Comparison of ENCODE assay signal across 8 cellular contexts in the genomic region with DNA sequence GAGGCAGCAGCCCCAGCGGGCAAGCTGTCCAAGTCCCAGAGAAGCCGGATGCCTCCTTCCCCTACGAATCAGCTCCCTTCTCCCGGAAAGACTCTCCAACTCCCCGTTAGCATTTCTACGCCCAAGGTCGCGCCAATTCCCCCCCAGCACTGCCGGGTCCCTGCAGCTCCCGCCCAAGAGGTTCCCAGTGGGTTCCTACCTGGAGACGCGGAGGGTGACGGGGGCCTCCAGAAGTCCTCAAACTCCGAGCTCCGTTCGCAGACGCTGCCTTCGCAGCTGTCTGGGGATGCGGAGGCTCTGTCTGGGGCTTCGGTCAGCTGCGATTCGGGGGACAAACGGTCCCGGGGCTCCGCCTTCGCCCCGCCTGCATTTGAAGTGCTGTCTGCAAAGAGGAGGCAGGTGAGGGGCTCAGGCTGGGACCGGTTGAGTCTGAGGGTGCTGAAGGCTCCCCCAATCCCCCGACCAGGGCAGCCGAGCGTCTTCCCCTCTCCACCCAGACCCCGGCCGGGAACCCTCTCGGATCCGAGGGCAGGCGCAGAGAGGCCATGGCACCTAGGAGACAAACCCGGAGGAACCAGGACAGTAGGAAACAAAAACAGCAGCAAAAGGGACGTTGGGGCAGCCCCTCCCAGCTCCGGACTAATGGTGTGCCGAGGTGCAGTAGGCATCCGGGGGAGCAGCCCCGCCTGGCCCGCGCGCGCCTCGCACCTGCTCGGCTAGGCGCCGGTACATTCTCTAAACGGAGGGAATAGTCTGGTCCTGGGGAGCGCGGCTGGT. TPM values are rescaled to one million over a fixed set of nuclear protein-coding genes. Genes with fewer than 3 reads are reported as not detected.
DNase-seq lines count a peak whose midpoint lies in the region; ATAC-seq and TF ChIP-seq lines count a peak whose summit lies in the region.

No MANE protein-coding gene starts in this region.

- peak overlapping the region; percentile 78 for H3K27ac ChIP-seq in CD8-positive, alpha-beta memory T cell (ENCODE audit: low read depth, low read length)
- H3K27ac ChIP-seq in HL-60 (replicated peaks) (peak overlapping the region; percentile 99), prostate gland (no peak overlapping the region)

- POLR2A ChIA-PET in CD8-positive, alpha-beta memory T cell (lab: Charles Lee), result interaction anchor here (0.6 to 2.7 kb wide), 11 partner anchors 8 to 173 kb away, joined by 3 to 17 read pairs (median 7); no protein-coding TSS in a partner anchor

- CTCF ChIA-PET in CD8-positive, alpha-beta memory T cell (lab: Charles Lee), result interaction anchor here (0.8 to 7.1 kb wide), 13 partner anchors 9 to 182 kb away, joined by 3 to 63 read pairs (median 4); no protein-coding TSS in a partner anchor

- H3K36me3 ChIP-seq in CD8-positive, alpha-beta memory T cell (ENCODE audit: insufficient read depth, low read length), result peaks cover 6% of the 10 kb centered on the region
- H3K36me3 ChIP-seq in prostate gland, result no peaks in the 10 kb centered on the region

- TF ChIP-seq POLR2A in prostate gland (IDR thresholded peaks at IDR 0.05), result no peak

- H3K4me3 Mint-ChIP-seq in CD8-positive, alpha-beta memory T cell, result peak overlapping the region; percentile 90 to 100 (median 93)

- peaks cover 9 to 71% (median 16%) of the 10 kb centered on the region in 3 donors for H3K36me3 Mint-ChIP-seq in CD8-positive, alpha-beta memory T cell

- intact Hi-C loops in prostate gland (cut with DNase I), result no loop called here

- H3K4me1 ChIP-seq in CD8-positive, alpha-beta memory T cell (ENCODE audit: insufficient read depth, low read length), result peaks cover 31% of the 10 kb centered on the region
- peaks cover 17% of the 10 kb centered on the region for H3K4me1 ChIP-seq in prostate gland (replicated peaks)

- 3% methylated on average over 48 of the region's 53 CpGs for WGBS in prostate gland

- H3K9me3 Mint-ChIP-seq in CD8-positive, alpha-beta memory T cell, result no peaks in the 10 kb centered on the region

- peaks cover 0 to 3% of the 10 kb centered on the region in 2 donors for H3K27me3 Mint-ChIP-seq in CD8-positive, alpha-beta memory T cell

- peak overlapping the region; percentile 94 for H3K4me3 ChIP-seq in CD8-positive, alpha-beta memory T cell (ENCODE audit: low read length)
- H3K4me3 ChIP-seq in HL-60 (replicated peaks; ENCODE audit: insufficient read depth, low read length) (peak overlapping the region; percentile 73), fibroblast of the aortic adventitia (ENCODE audit: low read depth, low read length) (peak overlapping the region; percentile 47), prostate gland (peak overlapping the region; percentile 30 to 38)

- no peak for ATAC-seq in HG02840 (IDR thresholded peaks at IDR 0.05; ENCODE audit: low FRiP score, unreplicated experiment)

- H3K27me3 ChIP-seq in CD8-positive, alpha-beta memory T cell (ENCODE audit: insufficient read depth, low read length, poor library complexity, severe bottlenecking), result no peaks in the 10 kb centered on the region
- no peaks in the 10 kb centered on the region for H3K27me3 ChIP-seq in HL-60 (ENCODE audit: insufficient read depth, poor library complexity, severe bottlenecking)
- peaks cover 53% of the 10 kb centered on the region for H3K27me3 ChIP-seq in prostate gland (replicated peaks; ENCODE audit: insufficient read depth)

- H3K4me1 Mint-ChIP-seq in CD8-positive, alpha-beta memory T cell, result peaks cover 42 to 55% (median 46%) of the 10 kb centered on the region in 3 donors

- H3K27ac Mint-ChIP-seq in CD8-positive, alpha-beta memory T cell, result peak overlapping the region; percentile 54 to 94 (median 85)

- no peaks in the 10 kb centered on the region for H3K9me3 ChIP-seq in CD8-positive, alpha-beta memory T cell (ENCODE audit: low read length)
- H3K9me3 ChIP-seq in prostate gland, result no peaks in the 10 kb centered on the region

- TF ChIP-seq CTCF in HL-60 (IDR thresholded peaks at IDR 0.05; ENCODE audit: insufficient read depth, low read length) (no peak), fibroblast of the aortic adventitia (IDR thresholded peaks at IDR 0.05; ENCODE audit: insufficient read depth, low read length) (no peak), prostate gland (IDR thresholded peaks at IDR 0.05) (no peak)

- peak in 4 of 5 donors; percentile 30 to 60 (median 33) for DNase-seq in CD8-positive, alpha-beta memory T cell
- DNase-seq in HL-60 (ENCODE audit: low read depth in 1 of 2, low spot score in 1 of 2), result no peak
- DNase-seq in activated CD4-positive, alpha-beta T cell treated with anti-CD3 and anti-CD28 coated beads, Interleukin-2, amount 50 U/mL, for 48 hours, result peak; percentile 40 to 44
- DNase-seq in fibroblast of the aortic adventitia (ENCODE audit: low read depth), result peak; percentile 30
- DNase-seq in prostate gland (ENCODE audit: low spot score), result no peak
- no peak for DNase-seq in cortex of kidney (lab: John Stamatoyannopoulos, UW)
- DNase-seq in DMS153 treated with DMSO at 0.1 percent for 48 hours (lab: John Stamatoyannopoulos, UW; ENCODE audit: unreplicated experiment), result no peak

RNA-seq across cellular contexts. Expression of a gene that starts 3.9 kb away (rescaled TPM):
- 10 to 100 TPM; 70.9 to 74.6 TPM for total RNA-seq in CD8-positive, alpha-beta memory T cell
- 26.0 TPM for polyA plus RNA-seq in CD8-positive, alpha-beta memory T cell
- 0.09 and 0.65 TPM in 2 replicates for total RNA-seq in fibroblast of the aortic adventitia (ENCODE audit: low replicate concordance)
- 1 to 10 TPM in 1 of 2 donors, under 1 TPM in 1; 0.32 to 2.1 TPM for total RNA-seq in prostate gland

Comparison
In these comparisons a context has a peak if more than half of its experiments do, and no peak if none do; other contexts are left out.
1. DNase-seq: peak in CD8-positive, alpha-beta memory T cell (4 of 5), activated CD4-positive, alpha-beta T cell treated with anti-CD3 and anti-CD28 coated beads, Interleukin-2, amount 50 U/mL, for 48 hours (2 of 2) and fibroblast of the aortic adventitia (single experiment); none in HL-60 (0 of 2), prostate gland (single experiment), cortex of kidney (single experiment) and DMS153 treated with DMSO at 0.1 percent for 48 hours (single experiment).
2. H3K27ac ChIP-seq: peak in CD8-positive, alpha-beta memory T cell (single experiment) and HL-60 (single experiment); none in prostate gland (0 of 2).
3. H3K4me3 ChIP-seq: peak in every context shown above with its lines; median percentile 94 in CD8-positive, alpha-beta memory T cell; 73 in HL-60; 47 in fibroblast of the aortic adventitia; 34 in prostate gland.
4. RNA of a gene that starts 3.9 kb away (total RNA-seq): 70.9 to 74.6 TPM in CD8-positive, alpha-beta memory T cell; 0.32 to 2.1 TPM in prostate gland and 0.09 to 0.65 TPM in fibroblast of the aortic adventitia; every median in the first group is over 10 times any median in the second.